In genomic region chr13:33634526-33635111, GRCh38 we compare ENCODE assay signal across 18 cellular contexts.
DNase-seq lines count a peak whose midpoint lies in the region; ATAC-seq and TF ChIP-seq lines count a peak whose summit lies in the region.
"Had no signal": no experiment of that assay in that cellular context is flagged by ENCODE, and none has a peak within 500 bp of the region (broad histone marks: within the 10 kb centered on the region; RNA-seq: fewer than 3 reads in every experiment).

No MANE protein-coding gene starts in this region.

- TF ChIP-seq CTCF in chondrocyte (IDR thresholded peaks at IDR 0.05): peak; percentile 61

- H3K4me3 Mint-ChIP-seq in chondrocyte (ENCODE audit: unreplicated experiment): peak overlapping the region; percentile 40
- H3K4me3 Mint-ChIP-seq: B cell; stimulated activated naive B cell treated with anti-CD40 and anti-IgM and Interleukin-4, amounts not matched to agents 10 μg/mL and 1 μg/mL and 100 μg/mL, for 72 hours had no signal

- H3K9ac ChIP-seq in rectal smooth muscle tissue (ENCODE audit: low read length): no peak overlapping the region

- no peaks in the 10 kb centered on the region for H3K9me3 ChIP-seq in MG63
- H3K9me3 ChIP-seq: gastroesophageal sphincter had no signal

- H3K9me3 Mint-ChIP-seq in chondrocyte (ENCODE audit: low read depth): no peaks in the 10 kb centered on the region
- H3K9me3 Mint-ChIP-seq: stimulated activated naive B cell treated with anti-CD40 and anti-IgM and Interleukin-4, amounts not matched to agents 10 μg/mL and 1 μg/mL and 100 μg/mL, for 72 hours had no signal

- H3K4me1 Mint-ChIP-seq in chondrocyte (ENCODE audit: low read depth): peaks cover 21% of the 10 kb centered on the region
- H3K4me1 Mint-ChIP-seq: B cell had no signal

- H3K4me1 ChIP-seq in rectal smooth muscle tissue (ENCODE audit: control insufficient read depth, insufficient read depth, low read length): peaks cover 12% of the 10 kb centered on the region

- no peaks in the 10 kb centered on the region for H3K27me3 Mint-ChIP-seq in chondrocyte (ENCODE audit: low read depth)

- H3K27ac ChIP-seq in rectal smooth muscle tissue (ENCODE audit: low read depth, low read length): peak overlapping the region; percentile 3

- H3K36me3 Mint-ChIP-seq in chondrocyte (ENCODE audit: low read depth): no peaks in the 10 kb centered on the region
- H3K36me3 Mint-ChIP-seq: stimulated activated naive B cell treated with anti-CD40 and anti-IgM and Interleukin-4, amounts not matched to agents 10 μg/mL and 1 μg/mL and 100 μg/mL, for 72 hours had no signal

- ATAC-seq in HG03095 (IDR thresholded peaks at IDR 0.05; ENCODE audit: unreplicated experiment): no peak
- ATAC-seq: gastroesophageal sphincter; GM12878; stimulated activated naive B cell treated with anti-CD40 and anti-IgM and Interleukin-4, amounts not matched to agents 10 μg/mL and 1 μg/mL and 100 μg/mL, for 72 hours had no signal

- TF ChIP-seq RAD21 in Ishikawa (IDR thresholded peaks at IDR 0.05; ENCODE audit: low read depth): peak; percentile 36; the same call in 1 of the 2 replicates

- no peak overlapping the region for H3K4me3 ChIP-seq in rectal smooth muscle tissue (ENCODE audit: low read length)
- no peak overlapping the region for H3K4me3 ChIP-seq in MG63
- H3K4me3 ChIP-seq: gastroesophageal sphincter, GM12878, lung had no signal

- H3K27ac Mint-ChIP-seq in chondrocyte (ENCODE audit: unreplicated experiment): peak overlapping the region; percentile 70
- H3K27ac Mint-ChIP-seq: B cell; stimulated activated naive B cell treated with anti-CD40 and anti-IgM and Interleukin-4, amounts not matched to agents 10 μg/mL and 1 μg/mL and 100 μg/mL, for 72 hours had no signal

- TF ChIP-seq EP300 in Ishikawa (IDR thresholded peaks at IDR 0.05; ENCODE audit: borderline replicate concordance): no peak

- no peaks in the 10 kb centered on the region for H3K36me3 ChIP-seq in rectal smooth muscle tissue (ENCODE audit: control insufficient read depth, insufficient read depth, low read length)
- H3K36me3 ChIP-seq in MG63: no peaks in the 10 kb centered on the region
- H3K36me3 ChIP-seq: gastroesophageal sphincter had no signal

- no peaks in the 10 kb centered on the region for H3K27me3 ChIP-seq in rectal smooth muscle tissue (ENCODE audit: control insufficient read depth, insufficient read depth, low read length)
- H3K27me3 ChIP-seq in MG63: no peaks in the 10 kb centered on the region
- H3K27me3 ChIP-seq: gastroesophageal sphincter had no signal

- DNase-seq in chondrocyte (ENCODE audit: low spot score) (no peak), iris pigment epithelial cell (ENCODE audit: low read depth) (peak; percentile 69), dedifferentiated amniotic fluid mesenchymal stem cell (ENCODE audit: extremely low spot score) (no peak), MG63 (no peak)
- no peak for DNase-seq in stimulated activated CD8-positive, alpha-beta memory T cell treated with anti-CD3 and anti-CD28 coated beads, Interleukin-4, amount 100 ng/mL, for 48 hours
- DNase-seq: activated gamma-delta T cell treated with Interleukin-2 at 50 U/mL for 16 hours; cerebellar nuclear complex; DMS79 treated with DMSO at 0.1 percent for 48 hours; NCI-H510A; stimulated activated CD4-positive, alpha-beta T cell treated with anti-CD3 and anti-CD28 coated beads, Interleukin-2, amount 100 ng/mL, for 48 hours; stimulated activated naive B cell treated with anti-CD40 and anti-IgM and Interleukin-4, amounts not matched to agents 10 μg/mL and 1 μg/mL and 100 μg/mL, for 72 hours had no signal

TF ChIP-seq in Ishikawa, 13 proteins besides CTCF, POLR2A, EP300 and RAD21:
- TF ChIP-seq CEBPB (IDR thresholded peaks at IDR 0.05) (no peak), USF1 (IDR thresholded peaks at IDR 0.05) (no peak), MAX (IDR thresholded peaks at IDR 0.05) (peak; percentile 74), YY1 (IDR thresholded peaks at IDR 0.05; ENCODE audit: low read depth) (0 out of 2 replicates have a peak, but pooled peaks have one; percentile 11), TEAD4 (IDR thresholded peaks at IDR 0.05) (peak; percentile 35), FOXM1 (IDR thresholded peaks at IDR 0.05; ENCODE audit: borderline replicate concordance, low read depth) (no peak), TCF12 (IDR thresholded peaks at IDR 0.05; ENCODE audit: low read depth) (0 out of 2 replicates have a peak, but pooled peaks have one; percentile 12)
